8 cellular contexts compared by ENCODE assay signal in the genomic region with DNA sequence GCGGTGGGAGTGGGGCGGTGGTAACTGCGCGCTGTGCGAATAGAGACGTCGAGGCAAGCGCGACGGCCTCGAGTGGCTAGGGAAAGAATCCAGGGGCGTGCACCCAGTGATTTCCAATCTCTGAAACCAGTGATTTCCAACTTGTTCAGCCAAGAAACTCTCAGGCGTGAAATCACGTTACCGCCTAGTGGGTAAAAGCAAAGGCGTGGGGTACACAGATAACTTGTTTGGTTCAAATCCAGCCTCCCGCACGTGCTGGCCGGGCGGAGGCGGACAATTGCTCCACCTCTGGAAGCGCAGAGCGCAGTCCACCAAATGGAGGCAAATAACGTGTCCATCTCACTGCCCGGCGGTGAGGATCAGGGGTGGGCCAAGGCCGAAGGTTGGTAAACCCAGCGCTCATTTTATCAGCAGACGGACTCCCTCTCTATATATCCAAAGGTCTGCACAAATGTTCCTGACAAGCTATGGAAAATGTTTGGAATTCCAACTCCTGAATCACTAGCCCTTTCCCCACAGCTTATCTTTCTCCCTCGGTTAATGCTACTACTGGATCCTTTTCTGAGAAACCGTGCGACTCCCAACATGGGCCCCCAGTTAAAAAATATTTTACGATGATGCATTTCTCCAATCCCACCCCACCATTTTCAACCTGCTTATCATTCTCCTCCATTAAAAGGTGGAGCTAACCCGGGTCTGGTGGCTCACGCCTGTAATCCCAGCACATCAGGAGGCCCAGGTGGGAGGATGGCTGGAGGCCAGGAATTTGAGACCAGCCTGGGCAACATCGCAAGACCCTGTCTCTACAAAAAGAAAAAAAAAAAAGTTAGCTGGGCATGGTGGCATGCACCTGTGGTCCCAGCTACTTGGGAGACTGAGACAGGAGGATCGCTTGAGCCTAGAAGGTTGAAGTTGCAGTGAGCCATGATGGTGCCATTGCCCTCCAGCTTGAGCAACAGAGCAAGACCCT. TPM values are rescaled to one million over a fixed set of nuclear protein-coding genes. Genes with fewer than 3 reads are reported as not detected.
A peak's percentile ranks its signal among the peaks of the same experiment; 100 is the strongest.
DNase-seq lines count a peak whose midpoint lies in the region; TF ChIP-seq lines count a peak whose summit lies in the region.

No MANE protein-coding gene starts in this region.

- peaks cover 32% of the 10 kb centered on the region for H4K20me1 ChIP-seq in smooth muscle cell (ENCODE audit: low read depth)

- peak overlapping the region; percentile 95 for H3K27ac Mint-ChIP-seq in activated naive CD4-positive, alpha-beta T cell treated with anti-CD3 and anti-CD28 coated beads, Interleukin-2, amount 50 U/mL, for 24 hours

- H3K4me3 Mint-ChIP-seq in activated naive CD4-positive, alpha-beta T cell treated with anti-CD3 and anti-CD28 coated beads, Interleukin-2, amount 50 U/mL, for 24 hours = peak overlapping the region; percentile 88

- H3K4me3 ChIP-seq in iPS-15b (ENCODE audit: low read depth, low read length) (peak overlapping the region; percentile 56), smooth muscle cell (peak overlapping the region; percentile 91)

- peaks cover 29% of the 10 kb centered on the region for H3K27me3 ChIP-seq in iPS-15b (ENCODE audit: control insufficient read depth, insufficient read depth, low read length)
- H3K27me3 ChIP-seq in smooth muscle cell (ENCODE audit: low read depth) = no peaks in the 10 kb centered on the region

- H3K4me2 ChIP-seq in smooth muscle cell = peak overlapping the region; percentile 98

- TF ChIP-seq CTCF in smooth muscle cell (IDR thresholded peaks at IDR 0.05; ENCODE audit: borderline replicate concordance, insufficient read depth, poor library complexity, severe bottlenecking) = no peak
- TF ChIP-seq CTCF in GM13976 (IDR thresholded peaks at IDR 0.05; ENCODE audit: borderline replicate concordance, control extremely low read depth, extremely low read depth, insufficient read depth, missing control alignments) = no peak

- H3K4me1 ChIP-seq in iPS-15b (ENCODE audit: control insufficient read depth, insufficient read depth, low read length) = peaks cover 7% of the 10 kb centered on the region
- peaks cover 12% of the 10 kb centered on the region for H3K4me1 ChIP-seq in smooth muscle cell (ENCODE audit: low read depth)

- H3K4me1 Mint-ChIP-seq in activated naive CD4-positive, alpha-beta T cell treated with anti-CD3 and anti-CD28 coated beads, Interleukin-2, amount 50 U/mL, for 24 hours = peaks cover 51% of the 10 kb centered on the region

- H3K27me3 Mint-ChIP-seq in activated naive CD4-positive, alpha-beta T cell treated with anti-CD3 and anti-CD28 coated beads, Interleukin-2, amount 50 U/mL, for 24 hours = no peaks in the 10 kb centered on the region

- in situ Hi-C loops in GM13976 (cut with MboI; ENCODE audit: low sequenced_read_pairs, unreplicated experiment) = no loop called here

- no peaks in the 10 kb centered on the region for H3K9me3 Mint-ChIP-seq in activated naive CD4-positive, alpha-beta T cell treated with anti-CD3 and anti-CD28 coated beads, Interleukin-2, amount 50 U/mL, for 24 hours

- H3K9ac ChIP-seq in iPS-15b (ENCODE audit: low read depth, low read length) = peak overlapping the region; percentile 3
- H3K9ac ChIP-seq in smooth muscle cell (ENCODE audit: low read depth) = peak overlapping the region; percentile 68

- no peaks in the 10 kb centered on the region for H3K9me3 ChIP-seq in iPS-15b (ENCODE audit: control insufficient read depth, insufficient read depth, low read length)
- no peaks in the 10 kb centered on the region for H3K9me3 ChIP-seq in smooth muscle cell (replicated peaks; ENCODE audit: low read depth)

- H3F3A ChIP-seq in smooth muscle cell (ENCODE audit: low read depth) = peaks cover 7% of the 10 kb centered on the region

- peak overlapping the region; percentile 90 for H3K27ac ChIP-seq in angular gyrus (ENCODE audit: low read depth, low read length)
- peak overlapping the region; percentile 81 for H3K27ac ChIP-seq in smooth muscle cell (ENCODE audit: low read depth)

- 21% methylated on average over 37 of the region's 37 CpGs for WGBS in smooth muscle cell (ENCODE audit: low lambda C conversion rate)

- peaks cover 36% of the 10 kb centered on the region for H3K79me2 ChIP-seq in smooth muscle cell (ENCODE audit: low read depth)

- peak overlapping the region; percentile 98 for H2AFZ ChIP-seq in smooth muscle cell (ENCODE audit: low read depth)

- no peak for DNase-seq in activated naive CD4-positive, alpha-beta T cell treated with anti-CD3 and anti-CD28 coated beads, Interleukin-2, amount 50 U/mL, for 16 hours
- DNase-seq in smooth muscle cell (lab: John Stamatoyannopoulos, UW; ENCODE audit: unreplicated experiment) (no peak), GM13976 (ENCODE audit: low spot score) (no peak), GOT3 (lab: John Stamatoyannopoulos, UW) (no peak), retina (no peak)

- H3K36me3 Mint-ChIP-seq in activated naive CD4-positive, alpha-beta T cell treated with anti-CD3 and anti-CD28 coated beads, Interleukin-2, amount 50 U/mL, for 24 hours = peaks cover 2% of the 10 kb centered on the region

- H3K36me3 ChIP-seq in iPS-15b (ENCODE audit: control insufficient read depth, insufficient read depth, low read length) = no peaks in the 10 kb centered on the region
- no peaks in the 10 kb centered on the region for H3K36me3 ChIP-seq in smooth muscle cell (ENCODE audit: low read depth)

RNA-seq across cellular contexts. Expression of a gene that starts 0.9 kb away (rescaled TPM):
- total RNA-seq in smooth muscle cell = 17.2 and 23.8 TPM in 2 replicates
- 17.1 and 25.4 TPM in 2 replicates for polyA plus RNA-seq in smooth muscle cell

RNA-seq across cellular contexts. Expression of a gene that starts 9.8 kb away (rescaled TPM):
- 42.7 and 42.9 TPM in 2 replicates for total RNA-seq in smooth muscle cell
- polyA plus RNA-seq in smooth muscle cell = 16.2 and 19.1 TPM in 2 replicates
